ENCODE assay signal across 1 cellular context in genomic region chr17:41835800-41836549, GRCh38.
TF ChIP-seq lines count a peak whose summit lies in the region.

Gene NT5C3B (minus strand): TSS chr17:41836232. CDS start chr17:41836193, 39 bp downstream.

TF ChIP-seq in HCT116, 20 proteins besides CTCF, POLR2A, EP300 and RAD21 (continued from another document):
- TF ChIP-seq TCF7L2 (IDR thresholded peaks at IDR 0.05; ENCODE audit: borderline replicate concordance, extremely low read depth, insufficient read depth, insufficient read length), result no peak
- no peak for TF ChIP-seq EZH2phosphoT487 (IDR thresholded peaks at IDR 0.05; ENCODE audit: borderline replicate concordance)
- TF ChIP-seq SIN3A (IDR thresholded peaks at IDR 0.05; ENCODE audit: low read depth), result no peak
- no peak for TF ChIP-seq JUND (IDR thresholded peaks at IDR 0.05)
- no peak for TF ChIP-seq EZH2 (IDR thresholded peaks at IDR 0.05)
- no peak for TF ChIP-seq ZNF274 (IDR thresholded peaks at IDR 0.05; ENCODE audit: low read depth, low read length)
- peak; percentile 89 for TF ChIP-seq POLR2AphosphoS5 (IDR thresholded peaks at IDR 0.05; ENCODE audit: low read depth, low read length)
- TF ChIP-seq ELF1 (IDR thresholded peaks at IDR 0.05; ENCODE audit: borderline replicate concordance, low read depth), result no peak
- TF ChIP-seq MAX (IDR thresholded peaks at IDR 0.05), result no peak
- no peak for TF ChIP-seq REST (IDR thresholded peaks at IDR 0.05; ENCODE audit: low read depth)
